ENCODE assay signal across 9 cellular contexts in genomic region chr1:84146375-84147032, GRCh38. TPM values are rescaled to one million over a fixed set of nuclear protein-coding genes. Genes with fewer than 3 reads are reported as not detected.
A peak's percentile ranks its signal among the peaks of the same experiment; 100 is the strongest.
DNase-seq lines count a peak whose midpoint lies in the region; ATAC-seq and TF ChIP-seq lines count a peak whose summit lies in the region.
"Had no signal": no experiment of that assay in that cellular context is flagged by ENCODE, and none has a peak within 500 bp of the region (broad histone marks: within the 10 kb centered on the region; RNA-seq: fewer than 3 reads in every experiment).

No MANE protein-coding gene starts in this region.

- no peak overlapping the region for H3K27ac ChIP-seq in MM.1S (ENCODE audit: low read length)

- H3K4me3 ChIP-seq in MM.1S (ENCODE audit: low read length) (peak overlapping the region; percentile 61), choroid plexus epithelial cell (ENCODE audit: low read depth, low read length) (no peak overlapping the region), skeletal muscle satellite cell (ENCODE audit: low read length) (no peak overlapping the region)

- ATAC-seq in GM18861 (IDR thresholded peaks at IDR 0.05; ENCODE audit: unreplicated experiment) (peak; percentile 28), HG03095 (IDR thresholded peaks at IDR 0.05; ENCODE audit: unreplicated experiment) (no peak)

- H3K4me2 ChIP-seq in MM.1S (ENCODE audit: low read depth, low read length) (peak overlapping the region; percentile 59; the same call in 1 of the 2 replicates), skeletal muscle satellite cell (ENCODE audit: low read length) (peak overlapping the region; percentile 44)

- DNase-seq in MM.1S (no peak), choroid plexus epithelial cell (ENCODE audit: low read depth) (peak; percentile 79), NCI-H2227 treated with DMSO at 0.1 percent for 48 hours (lab: John Stamatoyannopoulos, UW) (no peak)
- no peak for DNase-seq in NK-92 treated with Interleukin-12 subunit alpha and Interleukin-12 subunit beta, amount 100 ng/mL, for 24 hours (lab: John Stamatoyannopoulos, UW)
- no peak for DNase-seq in activated CD4-positive, alpha-beta T cell treated with anti-CD3 and anti-CD28 coated beads, Interleukin-2, amount 50 U/mL, for 1 hour
- DNase-seq: NCI-H2171 treated with DMSO at 0.1 percent for 48 hours had no signal

- H3F3A ChIP-seq in MM.1S (ENCODE audit: insufficient read depth, low read length) = peaks cover 9% of the 10 kb centered on the region; the same call in 1 of the 2 replicates

- no peaks in the 10 kb centered on the region for H3K9me2 ChIP-seq in MM.1S (replicated peaks; ENCODE audit: insufficient read depth, low read length)

- H4K20me1 ChIP-seq in MM.1S (ENCODE audit: insufficient read depth, low read length) = no peaks in the 10 kb centered on the region

- no peaks in the 10 kb centered on the region for H3K9me3 ChIP-seq in MM.1S (replicated peaks; ENCODE audit: insufficient read depth, low read length)
- no peaks in the 10 kb centered on the region for H3K9me3 ChIP-seq in skeletal muscle satellite cell (replicated peaks; ENCODE audit: low read length)

- no peaks in the 10 kb centered on the region for H3K36me3 ChIP-seq in MM.1S (replicated peaks; ENCODE audit: insufficient read depth, low read length)
- no peaks in the 10 kb centered on the region for H3K36me3 ChIP-seq in skeletal muscle satellite cell (ENCODE audit: insufficient read depth, low read length)

- H2AFZ ChIP-seq in MM.1S (ENCODE audit: low read length) = no peak overlapping the region

- TF ChIP-seq CTCF in MM.1S (IDR thresholded peaks at IDR 0.05; ENCODE audit: low read length) (no peak), choroid plexus epithelial cell (conservative IDR thresholded peaks at IDR 0.05; ENCODE audit: low read depth, low read length) (no peak)

- H3K9ac ChIP-seq in MM.1S (ENCODE audit: low read length) (no peak overlapping the region), skeletal muscle satellite cell (ENCODE audit: low read depth, low read length) (no peak overlapping the region)

- H3K27me3 ChIP-seq in MM.1S (replicated peaks; ENCODE audit: insufficient read depth, low read length) = no peaks in the 10 kb centered on the region
- no peaks in the 10 kb centered on the region for H3K27me3 ChIP-seq in skeletal muscle satellite cell (ENCODE audit: control insufficient read depth, insufficient read depth, low read length)

- peaks cover 41% of the 10 kb centered on the region for H3K79me2 ChIP-seq in MM.1S (ENCODE audit: low read length)

- H3K4me1 ChIP-seq in MM.1S (ENCODE audit: low read length) (no peaks in the 10 kb centered on the region), skeletal muscle satellite cell (ENCODE audit: control insufficient read depth, insufficient read depth, low read length) (peaks cover 34% of the 10 kb centered on the region)

RNA-seq across cellular contexts. Expression of gene PRKACB, which starts 2.4 kb away (rescaled TPM):
- total RNA-seq in skeletal muscle satellite cell (2012; rRNA removed) = 12.5 and 17.0 TPM in 2 replicates
